1 cellular context compared by ENCODE assay signal in genomic region chr21:42013338-42013737, GRCh38.
TF ChIP-seq lines count a peak whose summit lies in the region.

No MANE protein-coding gene starts in this region.

TF ChIP-seq in IMR-90, 13 proteins besides CTCF, POLR2A, EP300 and RAD21:
- TF ChIP-seq MAZ (IDR thresholded peaks at IDR 0.05; ENCODE audit: borderline replicate concordance, low read depth, low read length) (no peak), MAFK (IDR thresholded peaks at IDR 0.05; ENCODE audit: low read depth, low read length) (no peak), RCOR1 (IDR thresholded peaks at IDR 0.05; ENCODE audit: insufficient replicate concordance, low read length) (no peak), FOS (IDR thresholded peaks at IDR 0.05; ENCODE audit: low read depth, low read length) (no peak), USF2 (IDR thresholded peaks at IDR 0.05; ENCODE audit: low read depth, low read length) (no peak), BHLHE40 (IDR thresholded peaks at IDR 0.05; ENCODE audit: low read depth, low read length) (no peak), MXI1 (IDR thresholded peaks at IDR 0.05; ENCODE audit: borderline replicate concordance, low read depth, low read length) (no peak), SMC3 (IDR thresholded peaks at IDR 0.05; ENCODE audit: low read depth, low read length) (no peak), RFX5 (IDR thresholded peaks at IDR 0.05; ENCODE audit: low read depth, low read length) (no peak), ELK1 (IDR thresholded peaks at IDR 0.05; ENCODE audit: borderline replicate concordance, low read depth, low read length) (no peak), NFE2L2 (IDR thresholded peaks at IDR 0.05; ENCODE audit: low read depth, low read length) (no peak)
TF ChIP-seq in IMR-90: peak in this region for 0.
